Comparison of ENCODE assay signal across 16 cellular contexts in the genomic region with DNA sequence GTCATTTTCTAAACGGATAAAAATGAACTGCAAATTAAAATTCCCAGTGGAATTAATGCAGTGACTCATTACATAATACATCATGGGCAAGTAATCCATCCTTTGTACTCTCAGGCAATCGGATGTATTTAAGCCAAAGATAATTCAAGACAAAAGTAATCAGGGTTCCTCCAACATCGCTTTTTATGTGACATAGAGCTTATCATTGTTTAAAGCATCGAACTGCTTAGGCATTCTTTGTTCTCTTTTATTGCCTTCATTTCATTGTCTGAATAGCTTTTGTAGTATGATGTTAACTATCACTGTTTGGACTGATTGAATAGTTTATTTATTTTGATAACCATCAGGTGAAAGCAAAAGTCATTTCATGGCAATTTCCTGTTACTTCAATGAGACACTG.
"Had no signal": no experiment of that assay in that cellular context is flagged by ENCODE, and none has a peak within 500 bp of the region (broad histone marks: within the 10 kb centered on the region; RNA-seq: fewer than 3 reads in every experiment).

No MANE protein-coding gene starts in this region.

- H3K27me3 ChIP-seq: right lobe of liver, spleen, tibial nerve had no signal

- H3K27ac ChIP-seq: lower lobe of right lung, right lobe of liver, spleen, tibial nerve had no signal

- H3K4me1 ChIP-seq: lower lobe of right lung, right lobe of liver, spleen, tibial nerve had no signal

- H3K36me3 ChIP-seq: lower lobe of right lung, right lobe of liver, spleen, tibial nerve had no signal

- ATAC-seq: activated naive CD4-positive, alpha-beta T cell treated with anti-CD3 and anti-CD28 coated beads, Interleukin-2, amount 50 U/mL, for 72 hours; left cardiac atrium; lower lobe of right lung; right lobe of liver; stimulated activated memory B cell treated with anti-CD40 and anti-IgM and Interleukin-4, amounts not matched to agents 10 μg/mL and 1 μg/mL and 100 μg/mL, for 72 hours had no signal

- H3K4me3 ChIP-seq: lower lobe of right lung, right lobe of liver, spleen, tibial nerve had no signal

- H3K9me3 ChIP-seq: lower lobe of right lung, right lobe of liver had no signal

- DNase-seq: activated CD4-positive, alpha-beta T cell treated with anti-CD3 and anti-CD28 coated beads, Interleukin-2, amount 50 U/mL, for 1 hour; activated effector memory CD4-positive, alpha-beta T cell treated with Interleukin-2 at 50 U/mL for 16 hours; amniotic stem cell; endodermal cell; foreskin fibroblast; glutamatergic neuron; immature natural killer cell; left cardiac atrium; lower lobe of right lung; naive B cell; right lobe of liver; spleen; stimulated activated CD4-positive, alpha-beta T cell treated with anti-CD3 and anti-CD28 coated beads, Interleukin-1b, Interleukin-23, amount 100 ng/mL, for 48 hours had no signal
